Comparison of ENCODE assay signal across 21 cellular contexts in the genomic region with DNA sequence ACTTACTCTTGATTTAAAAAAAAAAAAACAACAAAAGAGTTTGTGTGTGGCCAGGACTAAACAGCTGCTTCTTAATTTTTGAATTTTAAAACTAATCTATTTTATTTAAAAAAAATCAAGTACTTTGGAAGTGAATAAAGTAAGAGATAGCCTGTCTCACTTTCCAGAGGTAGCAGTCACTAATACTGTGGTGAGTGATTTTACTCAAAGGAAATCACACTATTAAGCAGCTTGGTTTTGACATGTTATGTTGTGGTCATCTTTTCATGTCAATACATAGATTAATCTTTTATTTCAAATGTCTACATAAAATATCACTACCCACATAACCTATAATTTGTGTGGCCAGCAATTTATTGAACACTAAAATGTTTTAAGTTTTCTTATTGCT.
"Had no signal": no experiment of that assay in that cellular context is flagged by ENCODE, and none has a peak within 500 bp of the region (broad histone marks: within the 10 kb centered on the region; RNA-seq: fewer than 3 reads in every experiment).

No MANE protein-coding gene starts in this region.

- H3K36me3 ChIP-seq: neutrophil, transverse colon, uterus had no signal

- H3K4me3 ChIP-seq: coronary artery, heart left ventricle, skin epidermis, transverse colon, uterus had no signal

- FAIRE-seq: islet of Langerhans, TTC549 had no signal

- H3K9me3 ChIP-seq: heart left ventricle, neutrophil, transverse colon, uterus had no signal

- H3K79me2 ChIP-seq: parathyroid adenoma had no signal

- H3K9ac ChIP-seq: parathyroid adenoma had no signal

- H3K4me3 Mint-ChIP-seq: activated naive CD4-positive, alpha-beta T cell treated with anti-CD3 and anti-CD28 coated beads for 36 hours; activated naive CD8-positive, alpha-beta T cell treated with anti-CD3 and anti-CD28 coated beads, Interleukin-2, amount 10 ng/mL, durations not matched to agents 7 days and 5 days; activated T-cell treated with anti-CD3 and anti-CD28 coated beads, Interleukin-2, amount 50 U/mL, for 4 hours; memory B cell; nephron; stimulated activated naive B cell treated with anti-CD40 and anti-IgM and Interleukin-4, amounts not matched to agents 10 μg/mL and 1 μg/mL and 100 μg/mL, for 72 hours; T-helper 2 cell treated with Interferon-gamma antibody and Interleukin-4, amounts not matched to agents 5 μg/mL and 100 μg/mL, for 36 hours had no signal

- H3K27ac Mint-ChIP-seq: activated naive CD4-positive, alpha-beta T cell treated with anti-CD3 and anti-CD28 coated beads for 36 hours; activated naive CD8-positive, alpha-beta T cell treated with anti-CD3 and anti-CD28 coated beads, Interleukin-2, amount 10 ng/mL, durations not matched to agents 7 days and 5 days; memory B cell; nephron; stimulated activated naive B cell treated with anti-CD40 and anti-IgM and Interleukin-4, amounts not matched to agents 10 μg/mL and 1 μg/mL and 100 μg/mL, for 72 hours; T-helper 2 cell treated with Interferon-gamma antibody and Interleukin-4, amounts not matched to agents 5 μg/mL and 100 μg/mL, for 36 hours had no signal

- H3K27me3 Mint-ChIP-seq: activated naive CD8-positive, alpha-beta T cell treated with anti-CD3 and anti-CD28 coated beads, Interleukin-2, amount 10 ng/mL, durations not matched to agents 7 days and 5 days; memory B cell; stimulated activated naive B cell treated with anti-CD40 and anti-IgM and Interleukin-4, amounts not matched to agents 10 μg/mL and 1 μg/mL and 100 μg/mL, for 72 hours had no signal

- H2AFZ ChIP-seq: parathyroid adenoma had no signal

- H3K27me3 ChIP-seq: heart left ventricle, neutrophil, transverse colon, uterus had no signal

- H3K4me1 Mint-ChIP-seq: stimulated activated naive B cell treated with anti-CD40 and anti-IgM and Interleukin-4, amounts not matched to agents 10 μg/mL and 1 μg/mL and 100 μg/mL, for 72 hours had no signal

- H3K27ac ChIP-seq: coronary artery, heart left ventricle, neutrophil, parathyroid adenoma, skin epidermis, transverse colon, uterus had no signal

- DNase-seq: activated CD8-positive, alpha-beta memory T cell treated with anti-CD3 and anti-CD28 coated beads, Interleukin-2, amount 50 U/mL, for 48 hours; activated naive CD4-positive, alpha-beta T cell treated with anti-CD3 and anti-CD28 coated beads for 36 hours; activated naive CD8-positive, alpha-beta T cell treated with anti-CD3 and anti-CD28 coated beads, Interleukin-2, amount 10 ng/mL, durations not matched to agents 7 days and 5 days; activated T-cell treated with anti-CD3 and anti-CD28 coated beads, Interleukin-2, amount 50 U/mL, for 4 hours; cerebellar nuclear complex; heart left ventricle; left cardiac atrium; right cardiac atrium; stimulated activated CD4-positive, alpha-beta T cell treated with anti-CD3 and anti-CD28 coated beads, Interleukin-2, amount 100 ng/mL, for 24 hours; stimulated activated naive B cell treated with anti-CD40 and anti-IgM and Interleukin-4, amounts not matched to agents 10 μg/mL and 1 μg/mL and 100 μg/mL, for 72 hours; transverse colon; uterus had no signal

- H3K9me3 Mint-ChIP-seq: activated naive CD4-positive, alpha-beta T cell treated with anti-CD3 and anti-CD28 coated beads for 36 hours; activated naive CD8-positive, alpha-beta T cell treated with anti-CD3 and anti-CD28 coated beads, Interleukin-2, amount 10 ng/mL, durations not matched to agents 7 days and 5 days; activated T-cell treated with anti-CD3 and anti-CD28 coated beads, Interleukin-2, amount 50 U/mL, for 4 hours; memory B cell; nephron; stimulated activated naive B cell treated with anti-CD40 and anti-IgM and Interleukin-4, amounts not matched to agents 10 μg/mL and 1 μg/mL and 100 μg/mL, for 72 hours; T-helper 2 cell treated with Interferon-gamma antibody and Interleukin-4, amounts not matched to agents 5 μg/mL and 100 μg/mL, for 36 hours had no signal

- H3K4me1 ChIP-seq: heart left ventricle, parathyroid adenoma, uterus had no signal
